ENCODE assay signal across 8 cellular contexts in the genomic region with DNA sequence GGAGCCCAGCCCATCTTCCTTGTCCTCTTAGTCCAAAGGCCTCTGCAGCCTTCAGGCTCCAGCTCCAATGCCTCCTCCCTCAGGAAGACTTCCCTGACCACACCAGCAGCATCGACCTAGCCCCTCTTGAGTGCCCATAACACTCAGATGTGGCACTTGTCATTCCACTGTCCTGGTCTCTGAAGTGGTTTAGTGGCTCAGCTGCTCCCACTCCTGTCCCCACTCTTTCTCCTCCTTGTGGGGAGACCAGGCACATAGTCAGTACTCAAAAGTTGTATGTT.
A peak's percentile ranks its signal among the peaks of the same experiment; 100 is the strongest.
DNase-seq lines count a peak whose midpoint lies in the region; ATAC-seq lines count a peak whose summit lies in the region.

No MANE protein-coding gene starts in this region.

- no peak for ATAC-seq in memory B cell (ENCODE audit: low read depth)

- H3K27me3 Mint-ChIP-seq in T-helper 1 cell treated with Interleukin-12 subunit alpha and Interleukin-12 subunit beta and Interleukin-4 antibody, amounts not matched to agents 30 μg/mL and 1 μg/mL, for 36 hours (ENCODE audit: low read depth), result no peaks in the 10 kb centered on the region
- no peaks in the 10 kb centered on the region for H3K27me3 Mint-ChIP-seq in activated naive CD8-positive, alpha-beta T cell treated with anti-CD3 and anti-CD28 coated beads for 36 hours
- H3K27me3 Mint-ChIP-seq in memory B cell, result no peaks in the 10 kb centered on the region

- peak overlapping the region; percentile 57 for H3K27ac Mint-ChIP-seq in T-helper 1 cell treated with Interleukin-12 subunit alpha and Interleukin-12 subunit beta and Interleukin-4 antibody, amounts not matched to agents 30 μg/mL and 1 μg/mL, for 36 hours
- peak overlapping the region; percentile 62 for H3K27ac Mint-ChIP-seq in activated naive CD8-positive, alpha-beta T cell treated with anti-CD3 and anti-CD28 coated beads for 36 hours
- H3K27ac Mint-ChIP-seq in memory B cell, result peak overlapping the region; percentile 91

- peaks cover 18% of the 10 kb centered on the region for H3K4me1 Mint-ChIP-seq in T-helper 1 cell treated with Interleukin-12 subunit alpha and Interleukin-12 subunit beta and Interleukin-4 antibody, amounts not matched to agents 30 μg/mL and 1 μg/mL, for 36 hours (ENCODE audit: low read depth)
- H3K4me1 Mint-ChIP-seq in activated naive CD8-positive, alpha-beta T cell treated with anti-CD3 and anti-CD28 coated beads for 36 hours, result peaks cover 24% of the 10 kb centered on the region
- peaks cover 37% of the 10 kb centered on the region for H3K4me1 Mint-ChIP-seq in memory B cell

- H3K36me3 Mint-ChIP-seq in T-helper 1 cell treated with Interleukin-12 subunit alpha and Interleukin-12 subunit beta and Interleukin-4 antibody, amounts not matched to agents 30 μg/mL and 1 μg/mL, for 36 hours (ENCODE audit: low read depth), result peaks cover 31% of the 10 kb centered on the region
- H3K36me3 Mint-ChIP-seq in activated naive CD8-positive, alpha-beta T cell treated with anti-CD3 and anti-CD28 coated beads for 36 hours, result peaks cover 9% of the 10 kb centered on the region
- peaks cover 28% of the 10 kb centered on the region for H3K36me3 Mint-ChIP-seq in memory B cell

- H3K9me3 Mint-ChIP-seq in T-helper 1 cell treated with Interleukin-12 subunit alpha and Interleukin-12 subunit beta and Interleukin-4 antibody, amounts not matched to agents 30 μg/mL and 1 μg/mL, for 36 hours, result no peaks in the 10 kb centered on the region
- no peaks in the 10 kb centered on the region for H3K9me3 Mint-ChIP-seq in activated naive CD8-positive, alpha-beta T cell treated with anti-CD3 and anti-CD28 coated beads for 36 hours
- H3K9me3 Mint-ChIP-seq in memory B cell, result no peaks in the 10 kb centered on the region

- peak overlapping the region; percentile 71 for H3K27ac ChIP-seq in substantia nigra (ENCODE audit: low read depth, low read length, poor library complexity, severe bottlenecking)

- no peak overlapping the region for H3K4me3 Mint-ChIP-seq in T-helper 1 cell treated with Interleukin-12 subunit alpha and Interleukin-12 subunit beta and Interleukin-4 antibody, amounts not matched to agents 30 μg/mL and 1 μg/mL, for 36 hours
- H3K4me3 Mint-ChIP-seq in activated naive CD8-positive, alpha-beta T cell treated with anti-CD3 and anti-CD28 coated beads for 36 hours, result no peak overlapping the region
- H3K4me3 Mint-ChIP-seq in memory B cell, result peak overlapping the region; percentile 57

- DNase-seq in T-helper 1 cell, result no peak
- no peak for DNase-seq in activated naive CD8-positive, alpha-beta T cell treated with anti-CD3 and anti-CD28 coated beads for 36 hours
- DNase-seq in memory B cell (ENCODE audit: low spot score in 2 of 2), result no peak
- DNase-seq in substantia nigra (lab: John Stamatoyannopoulos, UW), result no peak
- no peak for DNase-seq in NCI-H748 treated with DMSO at 0.1 percent for 48 hours (lab: John Stamatoyannopoulos, UW)
- no peak for DNase-seq in activated CD4-positive, CD25-positive, alpha-beta regulatory T cell (lab: John Stamatoyannopoulos, UW)
- no peak for DNase-seq in HT-29 (ENCODE audit: low spot score)
